Comparison of ENCODE assay signal across 8 cellular contexts in the genomic region with DNA sequence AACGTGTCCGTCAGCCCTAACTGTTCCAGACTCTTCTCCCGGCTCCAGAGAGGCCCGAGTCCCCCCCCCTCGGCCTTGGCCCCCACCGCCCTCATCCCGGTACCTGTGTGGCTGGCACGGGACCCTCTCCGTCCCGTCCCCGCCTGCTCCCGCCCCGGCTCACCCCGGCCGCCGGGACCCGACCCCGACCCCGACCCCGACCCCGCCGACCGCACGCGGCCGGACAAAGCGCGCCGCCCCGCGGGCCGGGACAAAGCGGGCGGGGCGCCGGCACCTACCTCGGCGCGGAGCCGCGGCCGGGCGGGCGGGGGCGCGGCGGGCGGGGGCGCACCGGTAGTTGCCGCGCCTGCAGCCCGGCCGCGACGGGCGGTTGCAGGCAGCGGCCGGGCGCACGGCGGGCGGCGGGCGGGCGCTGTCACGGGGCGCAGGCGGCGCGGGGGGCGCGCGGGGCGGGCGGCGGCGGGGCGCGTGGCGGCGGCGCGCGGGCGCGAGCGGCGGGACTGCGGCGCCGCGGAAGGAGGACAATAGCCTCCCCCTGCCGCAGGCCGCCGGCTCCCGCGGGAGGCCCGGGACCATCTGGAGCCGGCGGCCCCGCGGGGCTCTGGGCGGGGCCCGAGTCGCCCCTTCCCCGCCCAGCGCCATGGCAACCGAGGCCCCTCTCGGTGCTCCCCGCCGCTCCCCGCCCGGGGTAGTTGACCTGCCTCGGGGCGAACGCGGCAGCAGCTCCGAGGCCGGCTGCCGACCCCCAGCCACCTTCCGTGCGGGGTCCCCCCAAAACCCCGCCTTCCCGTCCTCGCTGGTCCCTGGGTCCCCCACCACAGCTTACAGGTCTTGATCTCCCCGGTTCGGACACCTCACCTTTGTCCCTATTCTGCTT. TPM values are rescaled to one million over a fixed set of nuclear protein-coding genes. Genes with fewer than 3 reads are reported as not detected.
DNase-seq lines count a peak whose midpoint lies in the region; ATAC-seq, FAIRE-seq and TF ChIP-seq lines count a peak whose summit lies in the region.

No MANE protein-coding gene starts in this region.

- no peak for FAIRE-seq in small intestine (lab: Jason Lieb, UNC)

- peak; percentile 15 for DNase-seq in stimulated activated CD4-positive, alpha-beta T cell treated with anti-CD3 and anti-CD28 coated beads, Interleukin-15, amount 100 ng/mL, for 24 hours
- DNase-seq in stimulated activated CD4-positive, alpha-beta T cell treated with anti-CD3 and anti-CD28 coated beads, Interleukin-4, amount 100 ng/mL, for 1 hour, result no peak
- no peak for DNase-seq in activated CD4-positive, alpha-beta memory T cell treated with anti-CD3 and anti-CD28 coated beads for 36 hours
- peak in 1 of 3 donors; percentile 53 for DNase-seq in right cardiac atrium
- no peak for DNase-seq in small intestine
- DNase-seq in erythroblast (lab: John Stamatoyannopoulos, UW), result no peak

- CTCF ChIA-PET in activated CD4-positive, alpha-beta memory T cell treated with anti-CD3 and anti-CD28 coated beads for 36 hours (lab: Charles Lee), result interaction anchor here (0.7 kb wide), 1 partner anchor 91 kb away, joined by 3 read pairs; no protein-coding TSS in a partner anchor

- H3K9me3 Mint-ChIP-seq in activated CD4-positive, alpha-beta memory T cell treated with anti-CD3 and anti-CD28 coated beads for 36 hours, result no peaks in the 10 kb centered on the region

- ATAC-seq in right cardiac atrium (peak; percentile 30 to 32), HG03280 (IDR thresholded peaks at IDR 0.05; ENCODE audit: unreplicated experiment) (no peak), GM19324 (IDR thresholded peaks at IDR 0.05; ENCODE audit: low FRiP score, unreplicated experiment) (no peak)

- WGBS in right cardiac atrium, result 1% methylated on average over 125 of the region's 128 CpGs
- 1% methylated on average over 20 to 128 of the region's 128 CpGs for WGBS in small intestine, 3 donors

- TF ChIP-seq POLR2A in erythroblast (IDR thresholded peaks at IDR 0.05; ENCODE audit: low read length), result no peak

- H3K4me1 ChIP-seq in right cardiac atrium (ENCODE audit: control insufficient read depth, insufficient read depth, low read length) (peaks cover 4% of the 10 kb centered on the region), small intestine (ENCODE audit: control insufficient read depth in 2 of 2, insufficient read depth in 1 of 2, low read depth in 1 of 2, low read length in 1 of 2) (peaks cover 2% of the 10 kb centered on the region in 2 donors)

- intact Hi-C loops in activated CD4-positive, alpha-beta memory T cell treated with anti-CD3 and anti-CD28 coated beads for 36 hours (cut with micrococcal nuclease), result loop anchor here (10.0 kb wide), 1 partner anchor 67 kb away; no protein-coding TSS in a partner anchor
- intact Hi-C loops in right cardiac atrium (cut with DNase I), result no loop called here

- H3K4me3 ChIP-seq in right cardiac atrium (ENCODE audit: low read length) (peak overlapping the region; percentile 97), small intestine (ENCODE audit: low read depth in 1 of 2, low read length in 2 of 2) (peak overlapping the region; percentile 42 to 70)

- peaks cover 48% of the 10 kb centered on the region for H3K27me3 Mint-ChIP-seq in activated CD4-positive, alpha-beta memory T cell treated with anti-CD3 and anti-CD28 coated beads for 36 hours

- peaks cover 4% of the 10 kb centered on the region for H3K36me3 Mint-ChIP-seq in activated CD4-positive, alpha-beta memory T cell treated with anti-CD3 and anti-CD28 coated beads for 36 hours

- no peaks in the 10 kb centered on the region for H3K27me3 ChIP-seq in right cardiac atrium (ENCODE audit: control insufficient read depth, insufficient read depth)
- peaks cover 8 to 11% of the 10 kb centered on the region in 2 donors for H3K27me3 ChIP-seq in small intestine (ENCODE audit: control insufficient read depth in 2 of 2, insufficient read depth in 2 of 2, low read length in 2 of 2)

- H3K27ac Mint-ChIP-seq in activated CD4-positive, alpha-beta memory T cell treated with anti-CD3 and anti-CD28 coated beads for 36 hours, result no peak overlapping the region

- H3K27ac ChIP-seq in right cardiac atrium (ENCODE audit: low read length), result no peak overlapping the region
- no peak overlapping the region for H3K27ac ChIP-seq in small intestine (ENCODE audit: low read depth in 1 of 2, low read length in 1 of 2)

- POLR2A ChIA-PET in activated CD4-positive, alpha-beta memory T cell treated with anti-CD3 and anti-CD28 coated beads for 36 hours (lab: Charles Lee), result no interaction called here

- peak overlapping the region; percentile 68 for H3K4me3 Mint-ChIP-seq in activated CD4-positive, alpha-beta memory T cell treated with anti-CD3 and anti-CD28 coated beads for 36 hours

- peaks cover 10% of the 10 kb centered on the region for H3K4me1 Mint-ChIP-seq in activated CD4-positive, alpha-beta memory T cell treated with anti-CD3 and anti-CD28 coated beads for 36 hours (ENCODE audit: low read depth)

- no peaks in the 10 kb centered on the region for H3K36me3 ChIP-seq in small intestine (ENCODE audit: control insufficient read depth in 2 of 2, insufficient read depth in 2 of 2, low read length in 2 of 2)

- no peaks in the 10 kb centered on the region for H3K9me3 ChIP-seq in right cardiac atrium (ENCODE audit: control insufficient read depth, low read length)
- H3K9me3 ChIP-seq in small intestine (ENCODE audit: control insufficient read depth, low read depth), result no peaks in the 10 kb centered on the region

RNA-seq across cellular contexts. Expression of a gene that starts 0.9 kb away (rescaled TPM):
- total RNA-seq in activated CD4-positive, alpha-beta memory T cell treated with anti-CD3 and anti-CD28 coated beads for 36 hours, result 1 to 10 TPM; 1.3 to 1.5 TPM
- 1 to 10 TPM; 2.3 to 7.0 (median 3.1) TPM for total RNA-seq in right cardiac atrium
- polyA plus RNA-seq in right cardiac atrium (0.38 TPM), small intestine (1 to 10 TPM in 2 of 3 donors, under 1 TPM in 1; 0.27 to 5.0 (median 1.6) TPM)

RNA-seq across cellular contexts. Expression of a gene that starts 50.4 kb away (rescaled TPM):
- total RNA-seq in activated CD4-positive, alpha-beta memory T cell treated with anti-CD3 and anti-CD28 coated beads for 36 hours, result 10 to 100 TPM; 10.9 to 11.7 TPM
- 10 to 100 TPM in 3 of 4 donors, 1 to 10 TPM in 1; 9.0 to 15.7 (median 12.2) TPM for total RNA-seq in right cardiac atrium
- polyA plus RNA-seq in right cardiac atrium (11.5 TPM), small intestine (10 to 100 TPM in 1 of 3 donors, 1 to 10 TPM in 2; 7.0 to 12.5 (median 10.0) TPM)

Comparison
In these comparisons a context has a peak if more than half of its experiments do, and no peak if none do; other contexts are left out.
1. ATAC-seq: peak in right cardiac atrium (2 of 2); none in HG03280 (single experiment) and GM19324 (single experiment).